22 cellular contexts compared by ENCODE assay signal in genomic region chr3:105093371-105093770, GRCh38.
DNase-seq lines count a peak whose midpoint lies in the region; ATAC-seq and TF ChIP-seq lines count a peak whose summit lies in the region.
"Had no signal": no experiment of that assay in that cellular context is flagged by ENCODE, and none has a peak within 500 bp of the region (broad histone marks: within the 10 kb centered on the region; RNA-seq: fewer than 3 reads in every experiment).

No MANE protein-coding gene starts in this region.

- H4K20me1 ChIP-seq in OCI-LY1 (ENCODE audit: insufficient read depth, low read length), result no peaks in the 10 kb centered on the region

- no peak overlapping the region for H3K27ac ChIP-seq in OCI-LY1 (ENCODE audit: low read depth, low read length, poor library complexity, severe bottlenecking)
- H3K27ac ChIP-seq in naive thymus-derived CD4-positive, alpha-beta T cell (ENCODE audit: low read depth, low read length), result no peak overlapping the region
- H3K27ac ChIP-seq: C4-2B, PC-9 had no signal

- no peak overlapping the region for H3K27ac Mint-ChIP-seq in activated CD4-positive, alpha-beta T cell treated with anti-CD3 and anti-CD28 coated beads for 36 hours
- no peak overlapping the region for H3K27ac Mint-ChIP-seq in naive thymus-derived CD4-positive, alpha-beta T cell

- H3K36me3 Mint-ChIP-seq in activated CD4-positive, alpha-beta T cell treated with anti-CD3 and anti-CD28 coated beads for 36 hours (ENCODE audit: low read depth), result no peaks in the 10 kb centered on the region
- H3K36me3 Mint-ChIP-seq in naive thymus-derived CD4-positive, alpha-beta T cell, result no peaks in the 10 kb centered on the region

- no peak overlapping the region for H3K4me3 ChIP-seq in OCI-LY1 (ENCODE audit: low read depth, low read length, poor library complexity, severe bottlenecking)
- H3K4me3 ChIP-seq in naive thymus-derived CD4-positive, alpha-beta T cell (ENCODE audit: low read length), result no peak overlapping the region
- H3K4me3 ChIP-seq: GM12878, HAP-1, PC-9 had no signal

- peaks cover 12% of the 10 kb centered on the region for H3K4me1 ChIP-seq in OCI-LY1 (ENCODE audit: insufficient read depth, low read length, severe bottlenecking)
- no peaks in the 10 kb centered on the region for H3K4me1 ChIP-seq in naive thymus-derived CD4-positive, alpha-beta T cell (ENCODE audit: control insufficient read depth in 2 of 2, insufficient read depth in 2 of 2, low read length in 2 of 2)
- H3K4me1 ChIP-seq: HAP-1 had no signal

- POLR2A ChIA-PET in activated CD4-positive, alpha-beta T cell treated with anti-CD3 and anti-CD28 coated beads for 36 hours (lab: Charles Lee), result no interaction called here
- POLR2A ChIA-PET in naive thymus-derived CD4-positive, alpha-beta T cell (lab: Charles Lee), result no interaction called here

- no peak overlapping the region for H3K4me3 Mint-ChIP-seq in activated CD4-positive, alpha-beta T cell treated with anti-CD3 and anti-CD28 coated beads for 36 hours
- H3K4me3 Mint-ChIP-seq in naive thymus-derived CD4-positive, alpha-beta T cell, result no peak overlapping the region

- H3K9ac ChIP-seq in OCI-LY1 (ENCODE audit: low read length), result no peak overlapping the region

- H3K4me2 ChIP-seq in OCI-LY1 (ENCODE audit: low read length), result no peak overlapping the region
- H3K4me2 ChIP-seq: PC-9 had no signal

- H3K79me2 ChIP-seq in OCI-LY1 (ENCODE audit: insufficient read depth, low read length), result no peaks in the 10 kb centered on the region

- H2AFZ ChIP-seq in OCI-LY1 (ENCODE audit: low read length), result 0 out of 2 replicates have a peak overlapping the region, but pooled peaks have one; percentile 74
- H2AFZ ChIP-seq: PC-9 had no signal

- H3K36me3 ChIP-seq in OCI-LY1 (ENCODE audit: insufficient read depth, low read length), result no peaks in the 10 kb centered on the region
- no peaks in the 10 kb centered on the region for H3K36me3 ChIP-seq in naive thymus-derived CD4-positive, alpha-beta T cell (ENCODE audit: control insufficient read depth in 2 of 3, insufficient read depth in 3 of 3, low read length in 3 of 3)
- H3K36me3 ChIP-seq: HAP-1 had no signal

- no peaks in the 10 kb centered on the region for H3K4me1 Mint-ChIP-seq in activated CD4-positive, alpha-beta T cell treated with anti-CD3 and anti-CD28 coated beads for 36 hours
- no peaks in the 10 kb centered on the region for H3K4me1 Mint-ChIP-seq in naive thymus-derived CD4-positive, alpha-beta T cell

- peak; percentile 41 for DNase-seq in D341Med (ENCODE audit: low spot score)
- DNase-seq in NCI-H2171 (lab: John Stamatoyannopoulos, UW), result peak; percentile 12
- peak; percentile 6 for DNase-seq in left kidney (ENCODE audit: low read depth, low spot score)
- DNase-seq in H4 (ENCODE audit: low spot score), result no peak
- DNase-seq in activated CD4-positive, alpha-beta T cell treated with anti-CD3 and anti-CD28 coated beads for 36 hours, result no peak
- DNase-seq in central memory CD4-positive, alpha-beta T cell, result no peak
- no peak for DNase-seq in naive thymus-derived CD4-positive, alpha-beta T cell
- DNase-seq: DMS79 treated with DMSO at 0.1 percent for 48 hours, KG1, NCI-H1092, NCI-H1436, NCI-H187 treated with DMSO at 0.1 percent for 48 hours, NCI-H2107, NCI-H2227 treated with DMSO at 0.1 percent for 48 hours, NCI-H510A treated with DMSO at 0.1 percent for 48 hours, PC-9, RPMI8226, SHP77 had no signal

- CTCF ChIA-PET in activated CD4-positive, alpha-beta T cell treated with anti-CD3 and anti-CD28 coated beads for 36 hours (lab: Charles Lee), result no interaction called here
- CTCF ChIA-PET in naive thymus-derived CD4-positive, alpha-beta T cell (lab: Charles Lee), result no interaction called here

- ATAC-seq in activated CD4-positive, alpha-beta T cell treated with anti-CD3 and anti-CD28 coated beads for 36 hours, result no peak
- no peak for ATAC-seq in naive thymus-derived CD4-positive, alpha-beta T cell
- ATAC-seq: GM12878 had no signal

- H3K9me3 Mint-ChIP-seq in activated CD4-positive, alpha-beta T cell treated with anti-CD3 and anti-CD28 coated beads for 36 hours (ENCODE audit: low read depth), result peaks cover 5% of the 10 kb centered on the region
- peaks cover 0 to 6% (median 0%) of the 10 kb centered on the region in 11 donors for H3K9me3 Mint-ChIP-seq in naive thymus-derived CD4-positive, alpha-beta T cell

- peaks cover 7% of the 10 kb centered on the region for H3K27me3 Mint-ChIP-seq in activated CD4-positive, alpha-beta T cell treated with anti-CD3 and anti-CD28 coated beads for 36 hours
- H3K27me3 Mint-ChIP-seq in naive thymus-derived CD4-positive, alpha-beta T cell, result peaks cover 0 to 4% (median 0%) of the 10 kb centered on the region in 5 donors

- H3F3A ChIP-seq in OCI-LY1 (ENCODE audit: insufficient read depth, low read length), result no peaks in the 10 kb centered on the region

- no peaks in the 10 kb centered on the region for H3K9me2 ChIP-seq in OCI-LY1 (ENCODE audit: low read depth, low read length)

- intact Hi-C loops in activated CD4-positive, alpha-beta T cell treated with anti-CD3 and anti-CD28 coated beads for 36 hours (cut with DNase I, micrococcal nuclease), result no loop called here
- intact Hi-C loops in naive thymus-derived CD4-positive, alpha-beta T cell (cut with micrococcal nuclease), result no loop called here

- H3K9me3 ChIP-seq in OCI-LY1 (ENCODE audit: low read length), result peaks cover 3% of the 10 kb centered on the region; the same call in 1 of the 2 replicates
- H3K9me3 ChIP-seq in naive thymus-derived CD4-positive, alpha-beta T cell (ENCODE audit: control insufficient read depth in 2 of 3, low read length in 3 of 3), result no peaks in the 10 kb centered on the region
- H3K9me3 ChIP-seq: HAP-1 had no signal

- no peaks in the 10 kb centered on the region for H3K27me3 ChIP-seq in OCI-LY1 (ENCODE audit: insufficient read depth, low read length)
- H3K27me3 ChIP-seq in naive thymus-derived CD4-positive, alpha-beta T cell (ENCODE audit: control insufficient read depth in 2 of 2, insufficient read depth in 2 of 2, low read length in 2 of 2), result no peaks in the 10 kb centered on the region

- no peak for TF ChIP-seq CTCF in OCI-LY1 (IDR thresholded peaks at IDR 0.05; ENCODE audit: low read length)

Comparison
In these comparisons a context has a peak if more than half of its experiments do, and no peak if none do; other contexts are left out.
1. DNase-seq: peak in D341Med (single experiment), NCI-H2171 (single experiment) and left kidney (single experiment); none in H4 (single experiment), activated CD4-positive, alpha-beta T cell treated with anti-CD3 and anti-CD28 coated beads for 36 hours (single experiment), central memory CD4-positive, alpha-beta T cell (single experiment) and naive thymus-derived CD4-positive, alpha-beta T cell (0 of 9).